In the genomic region with DNA sequence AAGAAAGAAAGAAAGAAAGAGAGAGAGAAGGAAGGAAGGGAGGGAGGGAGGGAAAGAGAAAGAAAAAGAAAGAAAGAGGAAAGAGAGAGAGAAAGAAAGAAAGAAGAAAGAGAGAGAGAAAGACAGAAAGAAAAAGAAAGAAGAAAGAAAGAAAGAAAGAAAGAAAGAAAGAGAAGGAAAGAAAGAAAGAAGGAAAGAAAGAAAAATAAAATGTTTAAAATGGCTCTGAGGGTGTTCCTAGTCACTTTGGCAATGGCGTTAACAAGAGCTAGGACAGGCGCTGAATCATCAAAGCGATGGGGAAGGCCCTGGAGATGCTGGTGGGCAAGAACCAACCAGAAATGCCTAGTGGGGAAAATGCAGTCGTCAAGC, we compare ENCODE assay signal across 16 cellular contexts.
"Had no signal": no experiment of that assay in that cellular context is flagged by ENCODE, and none has a peak within 500 bp of the region (broad histone marks: within the 10 kb centered on the region; RNA-seq: fewer than 3 reads in every experiment).

No MANE protein-coding gene starts in this region.

- H3K27ac ChIP-seq: coronary artery, dorsolateral prefrontal cortex, esophagus squamous epithelium, gastrocnemius medialis, heart right ventricle, left lung, lower lobe of right lung had no signal

- H3K4me1 Mint-ChIP-seq: mesothelial cell of epicardium had no signal

- H3K36me3 Mint-ChIP-seq: mesothelial cell of epicardium had no signal

- H3K36me3 ChIP-seq: esophagus squamous epithelium, gastrocnemius medialis, heart right ventricle, left lung, lower lobe of right lung had no signal

- H3K9me3 ChIP-seq: gastrocnemius medialis had no signal

- H3K27me3 ChIP-seq: dorsolateral prefrontal cortex, gastrocnemius medialis had no signal

- DNase-seq: dermis blood vessel endothelial cell; effector CD4-positive, alpha-beta T cell; effector memory CD4-positive, alpha-beta T cell; esophagus squamous epithelium; foreskin fibroblast; foreskin melanocyte; heart right ventricle; hippocampal formation; left cardiac atrium; mesenchymal stem cell had no signal

- H3K4me3 Mint-ChIP-seq: mesothelial cell of epicardium had no signal

- H3K27ac Mint-ChIP-seq: mesothelial cell of epicardium had no signal

- H3K4me1 ChIP-seq: left lung, lower lobe of right lung had no signal

- H3K4me3 ChIP-seq: coronary artery, dorsolateral prefrontal cortex, esophagus squamous epithelium, gastrocnemius medialis, heart right ventricle, left lung, lower lobe of right lung had no signal
